19 cellular contexts compared by ENCODE assay signal in the genomic region with DNA sequence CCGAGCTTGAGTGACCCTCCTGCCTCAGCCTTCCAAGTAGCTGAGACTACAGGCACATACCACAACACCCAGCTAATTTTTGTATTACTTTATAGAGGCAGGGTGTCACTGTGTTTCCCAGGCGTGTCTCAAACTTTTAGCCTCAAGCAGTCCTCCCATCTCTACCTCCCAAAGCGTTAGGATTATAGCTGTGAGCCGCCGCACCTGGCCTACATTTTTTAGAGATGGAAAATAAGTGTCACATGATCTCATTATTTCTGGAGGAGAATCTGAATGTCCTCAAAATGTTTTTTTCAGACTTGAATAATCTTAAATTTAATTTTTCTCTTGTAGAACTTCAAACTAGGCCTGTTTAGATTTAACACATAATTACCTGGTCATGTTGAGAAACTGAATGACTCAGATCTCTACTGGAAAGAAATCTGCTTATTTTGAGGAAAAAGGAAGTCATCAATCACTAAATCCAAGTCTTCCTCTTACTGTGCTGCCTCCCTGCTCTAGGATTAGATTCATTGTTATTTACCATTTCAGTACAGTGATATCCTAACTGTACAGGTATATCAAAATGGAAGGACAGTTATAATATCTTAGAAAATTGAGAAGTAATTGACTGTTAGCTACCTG.
"Had no signal": no experiment of that assay in that cellular context is flagged by ENCODE, and none has a peak within 500 bp of the region (broad histone marks: within the 10 kb centered on the region; RNA-seq: fewer than 3 reads in every experiment).

No MANE protein-coding gene starts in this region.

- H3K4me3 ChIP-seq: adrenal gland, body of pancreas, esophagus muscularis mucosa, sigmoid colon, suprapubic skin had no signal

- H3K9me3 Mint-ChIP-seq: dendritic cell treated with granulocyte-macrophage colony-stimulating factor and Interleukin-4, amounts not matched to agents 40 ng/mL and 50 ng/mL, for 4 days; nephron; stimulated activated naive B cell treated with anti-CD40 and anti-IgM and Interleukin-4, amounts not matched to agents 10 μg/mL and 1 μg/mL and 100 μg/mL, for 72 hours; type B pancreatic cell had no signal

- H3K27me3 ChIP-seq: adrenal gland, body of pancreas, esophagus muscularis mucosa, sigmoid colon, suprapubic skin had no signal

- ATAC-seq: body of pancreas; left lobe of liver; stimulated activated naive B cell treated with anti-CD40 and anti-IgM and Interleukin-4, amounts not matched to agents 10 μg/mL and 1 μg/mL and 100 μg/mL, for 72 hours had no signal

- H3K4me3 Mint-ChIP-seq: dendritic cell treated with granulocyte-macrophage colony-stimulating factor and Interleukin-4, amounts not matched to agents 40 ng/mL and 50 ng/mL, for 4 days; nephron; stimulated activated naive B cell treated with anti-CD40 and anti-IgM and Interleukin-4, amounts not matched to agents 10 μg/mL and 1 μg/mL and 100 μg/mL, for 72 hours; type B pancreatic cell had no signal

- H3K27ac ChIP-seq: adrenal gland, body of pancreas, esophagus muscularis mucosa, sigmoid colon, suprapubic skin had no signal

- H3K27ac Mint-ChIP-seq: dendritic cell treated with granulocyte-macrophage colony-stimulating factor and Interleukin-4, amounts not matched to agents 40 ng/mL and 50 ng/mL, for 4 days; stimulated activated naive B cell treated with anti-CD40 and anti-IgM and Interleukin-4, amounts not matched to agents 10 μg/mL and 1 μg/mL and 100 μg/mL, for 72 hours; type B pancreatic cell had no signal

- DNase-seq: activated CD4-positive, alpha-beta T cell treated with anti-CD3 and anti-CD28 coated beads, Interleukin-2, amount 50 U/mL, for 48 hours; activated CD4-positive, CD25-positive, alpha-beta regulatory T cell treated with anti-CD3 and anti-CD28 coated beads, Interleukin-2, amount 50 U/mL, for 72 hours; activated naive CD4-positive, alpha-beta T cell treated with anti-CD3 and anti-CD28 coated beads, Interleukin-2, amount 50 U/mL, for 16 hours; adrenal gland; body of pancreas; foreskin melanocyte; head of caudate nucleus; mesenchymal stem cell; sigmoid colon; stimulated activated CD4-positive, alpha-beta T cell treated with anti-CD3 and anti-CD28 coated beads, Interleukin-2, amount 100 ng/mL, for 24 hours; stimulated activated naive B cell treated with anti-CD40 and anti-IgM and Interleukin-4, amounts not matched to agents 10 μg/mL and 1 μg/mL and 100 μg/mL, for 72 hours; SW 1271 had no signal

- H3K4me1 ChIP-seq: body of pancreas had no signal

- H3K9me3 ChIP-seq: adrenal gland, body of pancreas, esophagus muscularis mucosa, sigmoid colon, suprapubic skin had no signal

- H3K4me1 Mint-ChIP-seq: stimulated activated naive B cell treated with anti-CD40 and anti-IgM and Interleukin-4, amounts not matched to agents 10 μg/mL and 1 μg/mL and 100 μg/mL, for 72 hours had no signal

- H3K36me3 ChIP-seq: adrenal gland had no signal

- H3K27me3 Mint-ChIP-seq: dendritic cell treated with granulocyte-macrophage colony-stimulating factor and Interleukin-4, amounts not matched to agents 40 ng/mL and 50 ng/mL, for 4 days; stimulated activated naive B cell treated with anti-CD40 and anti-IgM and Interleukin-4, amounts not matched to agents 10 μg/mL and 1 μg/mL and 100 μg/mL, for 72 hours; type B pancreatic cell had no signal

- FAIRE-seq: islet of Langerhans had no signal
